1 cellular context compared by ENCODE assay signal in the genomic region with DNA sequence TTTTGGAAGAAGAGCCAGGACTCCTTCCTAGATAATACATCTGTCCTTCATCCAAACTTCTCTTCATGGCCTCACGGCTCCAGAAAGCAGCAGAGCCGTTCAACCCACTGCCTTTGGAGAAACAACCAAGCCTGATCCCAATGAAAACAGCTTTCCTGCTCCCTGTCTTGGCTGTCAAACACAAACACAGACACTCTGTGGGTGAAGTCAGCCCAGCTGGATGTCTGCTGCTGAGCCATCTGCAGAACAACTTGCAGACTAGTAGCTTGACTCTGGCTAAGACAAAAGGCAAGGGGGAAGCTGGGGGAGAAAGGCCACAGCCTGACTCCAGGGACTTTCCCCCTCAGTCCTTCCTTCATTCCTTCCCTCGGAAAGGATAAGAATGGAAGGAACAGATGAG.
TF ChIP-seq lines count a peak whose summit lies in the region.

No MANE protein-coding gene starts in this region.

TF ChIP-seq in HepG2, 621 proteins besides CTCF, POLR2A, EP300 and RAD21 (continued from another document):
- TF ChIP-seq ZNF318 (CRISPR knock-in tag; IDR thresholded peaks at IDR 0.05) (no peak), ZNF432 (CRISPR knock-in tag; IDR thresholded peaks at IDR 0.05; ENCODE audit: borderline replicate concordance) (no peak), RBAK (CRISPR knock-in tag; IDR thresholded peaks at IDR 0.05) (no peak), PHB2 (IDR thresholded peaks at IDR 0.05; ENCODE audit: partially characterized antibody) (no peak), ARID5B (CRISPR knock-in tag; IDR thresholded peaks at IDR 0.05) (no peak)
